ENCODE assay signal across 8 cellular contexts in the genomic region with DNA sequence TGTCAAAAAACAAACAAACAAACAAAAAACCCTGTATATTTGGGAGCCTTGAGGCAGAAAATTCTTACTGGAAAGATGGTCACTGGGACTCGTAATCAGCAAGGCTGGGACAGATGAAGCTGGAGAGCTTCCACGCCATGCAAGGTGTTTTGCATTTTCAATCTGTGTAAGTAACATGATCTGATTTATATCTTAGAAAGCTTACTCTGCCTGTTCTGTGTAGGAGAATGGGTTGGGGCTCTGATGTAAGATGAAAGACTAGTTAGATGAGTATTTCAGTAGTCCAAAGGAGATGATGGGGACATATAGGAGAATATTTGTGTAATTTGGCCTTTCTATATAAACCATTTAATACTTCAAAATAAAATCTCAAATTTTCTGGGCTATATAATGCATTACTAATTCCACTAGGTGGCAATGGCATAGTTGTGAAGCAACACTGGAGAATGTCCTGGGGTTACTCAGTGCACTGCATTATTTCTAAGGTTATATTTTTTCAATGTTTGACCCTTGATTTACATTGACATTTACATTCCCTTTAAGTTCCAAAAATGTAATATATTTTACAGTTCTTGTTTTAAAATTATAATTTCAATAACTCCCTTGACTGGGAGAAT. TPM values are rescaled to one million over a fixed set of nuclear protein-coding genes. Genes with fewer than 3 reads are reported as not detected.
DNase-seq lines count a peak whose midpoint lies in the region; ATAC-seq and TF ChIP-seq lines count a peak whose summit lies in the region.

No MANE protein-coding gene starts in this region.

- CTCF ChIA-PET in HEK293T (lab: Yijun Ruan, JAX) = interaction anchor here (0.7 kb wide), 1 partner anchor 200 kb away, joined by 3 read pairs; no protein-coding TSS in a partner anchor
- CTCF ChIA-PET in Panc1 (lab: Charles Lee) = interaction anchor here (0.7 kb wide), 1 partner anchor 55 kb away, joined by 3 read pairs; no protein-coding TSS in a partner anchor

- no peak overlapping the region for H3K27ac ChIP-seq in Panc1 (ENCODE audit: low read length)

- H3K9me3 Mint-ChIP-seq in glutamatergic neuron (ENCODE audit: unreplicated experiment) = no peaks in the 10 kb centered on the region

- H3K36me3 ChIP-seq in Panc1 (ENCODE audit: control insufficient read depth, insufficient read depth, low read length) = no peaks in the 10 kb centered on the region

- no peaks in the 10 kb centered on the region for H3K4me1 ChIP-seq in Panc1 (ENCODE audit: control insufficient read depth, insufficient read depth, low read length)

- H3K27ac Mint-ChIP-seq in glutamatergic neuron (ENCODE audit: unreplicated experiment) = no peak overlapping the region

- DNase-seq in G401 (ENCODE audit: low spot score) (peak; percentile 22), HEK293T (ENCODE audit: extremely low spot score) (peak; percentile 27), Panc1 (ENCODE audit: low read depth, low spot score) (no peak), glutamatergic neuron (no peak), nucleus accumbens (lab: John Stamatoyannopoulos, UW) (no peak), NCI-H187 treated with DMSO at 0.1 percent for 48 hours (lab: John Stamatoyannopoulos, UW) (no peak), putamen (ENCODE audit: low spot score) (no peak)

- H3K4me1 Mint-ChIP-seq in glutamatergic neuron (ENCODE audit: low read depth, unreplicated experiment) = no peaks in the 10 kb centered on the region

- intact Hi-C loops in Panc1 (cut with micrococcal nuclease; ENCODE audit: unreplicated experiment) = loop anchor here (10.0 kb wide), 1 partner anchor 109 kb away; no protein-coding TSS in a partner anchor

- in situ Hi-C loops in G401 (cut with HindIII; ENCODE audit: low sequenced_read_pairs) = no loop called here
- in situ Hi-C loops in Panc1 (cut with HindIII; ENCODE audit: low pct_unique_long_range_greater_than_20kb, low sequenced_read_pairs) = no loop called here

- no peaks in the 10 kb centered on the region for H3K27me3 ChIP-seq in Panc1 (ENCODE audit: control insufficient read depth, insufficient read depth, low read length)

- no TSS peak for BruUV-seq in Panc1 (replicated peaks; lab: Mats Ljungman, UMichigan)

- POLR2A ChIA-PET in HEK293T (lab: Yijun Ruan, JAX) = no interaction called here
- POLR2A ChIA-PET in Panc1 (lab: Charles Lee) = no interaction called here

- TF ChIP-seq CTCF in Panc1 (IDR thresholded peaks at IDR 0.05) = peak; percentile 60; the same call in 1 of the 2 replicates
- TF ChIP-seq CTCF in glutamatergic neuron (IDR thresholded peaks at IDR 0.05; ENCODE audit: partially characterized antibody, unreplicated experiment) = peak; percentile 35

- no peaks in the 10 kb centered on the region for H3K27me3 Mint-ChIP-seq in glutamatergic neuron (ENCODE audit: unreplicated experiment)

- no peaks in the 10 kb centered on the region for H3K36me3 Mint-ChIP-seq in glutamatergic neuron (ENCODE audit: unreplicated experiment)

- H3K4me3 ChIP-seq in Panc1 (ENCODE audit: low read depth in 2 of 2, low read length in 2 of 2) = no peak overlapping the region

- no peaks in the 10 kb centered on the region for H3K9me3 ChIP-seq in Panc1 (ENCODE audit: control insufficient read depth, insufficient read depth, low read depth, low read length)

- ATAC-seq in Panc1 (peak; percentile 79; the same call in 1 of the 2 replicates), HG03520 (IDR thresholded peaks at IDR 0.05; ENCODE audit: unreplicated experiment) (no peak)

- no peak overlapping the region for H3K4me3 Mint-ChIP-seq in glutamatergic neuron (ENCODE audit: unreplicated experiment)

TF ChIP-seq in HEK293T, 16 proteins besides CTCF, POLR2A, EP300 and RAD21:
- TF ChIP-seq FOXK2 (IDR thresholded peaks at IDR 0.05) (no peak), FOXA1 (IDR thresholded peaks at IDR 0.05) (no peak), ELF4 (IDR thresholded peaks at IDR 0.05) (no peak), FOXM1 (IDR thresholded peaks at IDR 0.05; ENCODE audit: borderline replicate concordance) (no peak), ZNF384 (IDR thresholded peaks at IDR 0.05) (no peak)

RNA-seq across cellular contexts. Expression of gene FSD1L, which starts 21.9 kb away (rescaled TPM):
- total RNA-seq in G401 (2014; rRNA removed; shearing (Covaris generic)) = 1.1 and 22.1 TPM in 2 replicates
- 5.1 TPM for total RNA-seq in Panc1 (2021; ENCODE audit: unreplicated experiment)
- polyA plus RNA-seq in Panc1 (2012; ENCODE audit: insufficient read length) = 1.2 TPM
- 32.5 TPM for total RNA-seq in glutamatergic neuron (ENCODE audit: unreplicated experiment)

Comparison
In these comparisons a context has a peak if more than half of its experiments do, and no peak if none do; other contexts are left out.
1. DNase-seq: peak in G401 (single experiment) and HEK293T (single experiment); none in Panc1 (single experiment), glutamatergic neuron (single experiment), nucleus accumbens (0 of 56), NCI-H187 treated with DMSO at 0.1 percent for 48 hours (single experiment) and putamen (single experiment).